Comparison of ENCODE assay signal across 21 cellular contexts in genomic region chr22:38191746-38192474, GRCh38. TPM values are rescaled to one million over a fixed set of nuclear protein-coding genes. Genes with fewer than 3 reads are reported as not detected.
DNase-seq lines count a peak whose midpoint lies in the region; ATAC-seq, FAIRE-seq and TF ChIP-seq lines count a peak whose summit lies in the region.
"Had no signal": no experiment of that assay in that cellular context is flagged by ENCODE, and none has a peak within 500 bp of the region (broad histone marks: within the 10 kb centered on the region; RNA-seq: fewer than 3 reads in every experiment).

No MANE protein-coding gene starts in this region.

- WGBS in IMR-90 (ENCODE audit: extremely low coverage in 2 of 2, insufficient read length in 1 of 2), 2 experiments: 54% methylated on average over 4 of the region's 8 CpGs; no CpG with 5 or more reads in 1 of the 2 experiments
- WGBS in HepG2 (ENCODE audit: low lambda C conversion rate): 30% methylated on average over 8 of the region's 8 CpGs

- H3K4me3 ChIP-seq in IMR-90 (ENCODE audit: insufficient read depth, low read depth, low read length): no peak overlapping the region
- no peak overlapping the region for H3K4me3 ChIP-seq in bronchial epithelial cell (ENCODE audit: low read depth, low read length)
- H3K4me3 ChIP-seq in HepG2 (replicated peaks in 1 of 3; ENCODE audit: insufficient read depth in 1 of 3, low read depth in 2 of 3, low read length in 3 of 3): peak overlapping the region in 1 of 3 experiments; percentile 5; a peak in 3 of 6 replicates
- H3K4me3 ChIP-seq in skeletal muscle tissue (ENCODE audit: low read length in 3 of 3): no peak overlapping the region
- no peak overlapping the region for H3K4me3 ChIP-seq in H7 (ENCODE audit: insufficient read depth, low read depth, low read length)
- H3K4me3 ChIP-seq: coronary artery had no signal

- H3K27ac ChIP-seq in IMR-90 (ENCODE audit: insufficient read depth, low read length) (no peak overlapping the region), HepG2 (ENCODE audit: extremely low read length, insufficient read depth, low read length) (peak overlapping the region; percentile 6), skeletal muscle tissue (ENCODE audit: low read depth, low read length) (peak overlapping the region; percentile 0)
- H3K27ac ChIP-seq: coronary artery had no signal

- in situ Hi-C loops in IMR-90 (cut with MboI; ENCODE audit: low sequenced_read_pairs) (no loop called here), HepG2 (cut with HindIII; ENCODE audit: extremely low pct_ligation_motif_present, low pct_unique_long_range_greater_than_20kb) (no loop called here)

- no peak for TF ChIP-seq RAD21 in IMR-90 (IDR thresholded peaks at IDR 0.05; ENCODE audit: low read length)
- no peak for TF ChIP-seq RAD21 in HepG2 (CRISPR knock-in tag; IDR thresholded peaks at IDR 0.05)

- 0 out of 3 replicates have a peak overlapping the region, but pooled peaks have one; percentile 43 for H2BK15ac ChIP-seq in IMR-90 (ENCODE audit: low read depth, low read length)

- TF ChIP-seq EP300 in HepG2 (IDR thresholded peaks at IDR 0.05; ENCODE audit: low read depth in 2 of 2, low read length in 2 of 2) (no peak), HepG2 (CRISPR knock-in tag; IDR thresholded peaks at IDR 0.05; ENCODE audit: borderline replicate concordance) (no peak)

- H3K36me3 ChIP-seq in IMR-90 (ENCODE audit: control insufficient read depth, insufficient read depth, low read length) (no peaks in the 10 kb centered on the region), bronchial epithelial cell (ENCODE audit: control insufficient read depth, insufficient read depth, low read length) (no peaks in the 10 kb centered on the region), HepG2 (replicated peaks in 1 of 2; ENCODE audit: control insufficient read depth in 1 of 2, insufficient read depth in 2 of 2, low read length in 2 of 2) (no peaks in the 10 kb centered on the region), skeletal muscle tissue (ENCODE audit: control insufficient read depth in 3 of 3, insufficient read depth in 3 of 3, low read length in 3 of 3) (no peaks in the 10 kb centered on the region), H7 (replicated peaks; ENCODE audit: control insufficient read depth, insufficient read depth, low read length) (no peaks in the 10 kb centered on the region)

- BruUV-seq in IMR-90 (replicated peaks; lab: Mats Ljungman, UMichigan) (no TSS peak), HepG2 (replicated peaks; lab: Mats Ljungman, UMichigan) (no TSS peak)

- peak; percentile 47 for FAIRE-seq in bronchial epithelial cell (lab: Jason Lieb, UNC)
- peak; percentile 32 for FAIRE-seq in HepG2 (lab: Jason Lieb, UNC)
- FAIRE-seq: endometrium had no signal

- H3K9me3 ChIP-seq in IMR-90 (ENCODE audit: control insufficient read depth, insufficient read depth, low read length): no peaks in the 10 kb centered on the region
- H3K9me3 ChIP-seq in HepG2 (ENCODE audit: low read length): no peaks in the 10 kb centered on the region
- H3K9me3 ChIP-seq in skeletal muscle tissue (ENCODE audit: control insufficient read depth in 3 of 3, low read length in 3 of 3): no peaks in the 10 kb centered on the region

- H3K9me1 ChIP-seq in IMR-90 (ENCODE audit: insufficient read depth, low read length): peaks cover 14% of the 10 kb centered on the region

- TF ChIP-seq CTCF in IMR-90 (conservative IDR thresholded peaks at IDR 0.05; ENCODE audit: low read depth, low read length) (no peak), bronchial epithelial cell (IDR thresholded peaks at IDR 0.05; ENCODE audit: insufficient read depth, low read length, severe bottlenecking) (no peak), HepG2 (CRISPR knock-in tag; IDR thresholded peaks at IDR 0.05) (no peak)

- peak overlapping the region; percentile 65 for H3K18ac ChIP-seq in IMR-90 (ENCODE audit: low read depth, low read length)

- H2AK5ac ChIP-seq in IMR-90 (ENCODE audit: low read depth, low read length): peak overlapping the region; percentile 84; the same call in 1 of the 2 replicates

- H3K9ac ChIP-seq in IMR-90 (ENCODE audit: low read depth, low read length): no peak overlapping the region
- no peak overlapping the region for H3K9ac ChIP-seq in HepG2 (ENCODE audit: insufficient read depth, low read depth, low read length)
- H3K9ac ChIP-seq in skeletal muscle tissue (ENCODE audit: low read depth in 1 of 3, low read length in 3 of 3): peak overlapping the region in 2 of 3 donors; percentile 33

- H4K91ac ChIP-seq in IMR-90 (ENCODE audit: insufficient read depth, low read depth, low read length): 0 out of 2 replicates have a peak overlapping the region, but pooled peaks have one; percentile 21

- POLR2A ChIA-PET in IMR-90 (lab: Charles Lee; ENCODE audit: unreplicated experiment): no interaction called here
- POLR2A ChIA-PET in HepG2 (lab: Yijun Ruan, JAX): interaction anchor here (1.3 to 2.1 kb wide), 4 partner anchors 10 to 27 kb away, joined by 3 to 8 read pairs (median 5); partner anchors contain the start of genes MAFF and PLA2G6

- peak overlapping the region; percentile 46; the same call in 1 of the 2 replicates for H2BK20ac ChIP-seq in IMR-90 (ENCODE audit: low read depth, low read length)

- peak overlapping the region; percentile 72 for H3K23ac ChIP-seq in IMR-90 (ENCODE audit: low read depth, low read length)

- DNase-seq in IMR-90 (no peak), bronchial epithelial cell (ENCODE audit: low read depth) (no peak), HepG2 (ENCODE audit: low spot score) (no peak), superior temporal gyrus (ENCODE audit: extremely low spot score) (no peak), H7 (no peak), anterior cingulate cortex (lab: John Stamatoyannopoulos, UW) (no peak)
- DNase-seq in activated CD4-positive, alpha-beta T cell treated with anti-CD3 and anti-CD28 coated beads for 4 hours: no peak
- DNase-seq: activated CD8-positive, alpha-beta T cell treated with anti-CD3 and anti-CD28 coated beads for 36 hours; activated naive CD4-positive, alpha-beta T cell treated with anti-CD3 and anti-CD28 coated beads, Interleukin-2, amount 50 U/mL, for 16 hours; activated T-cell treated with anti-CD3 and anti-CD28 coated beads, Interleukin-2, amount 50 U/mL, for 4 hours; DND-41; mesendoderm; NCI-H2171 treated with DMSO at 0.1 percent for 48 hours; NCI-H69; stimulated activated CD4-positive, alpha-beta T cell treated with anti-CD3 and anti-CD28 coated beads, Interleukin-12 subunit alpha, Interleukin-12 subunit beta, amount 100 ng/mL, for 4 hours; stimulated activated CD8-positive, alpha-beta memory T cell treated with anti-CD3 and anti-CD28 coated beads, Interleukin-4, amount 100 ng/mL, for 48 hours had no signal

- peak overlapping the region; percentile 64 for H3K4ac ChIP-seq in IMR-90 (ENCODE audit: low read depth, low read length)

- H3K14ac ChIP-seq in IMR-90 (replicated peaks; ENCODE audit: low read depth, low read length): peak overlapping the region; percentile 64

- intact Hi-C loops in IMR-90 (cut with micrococcal nuclease) (no loop called here), HepG2 (cut with micrococcal nuclease; ENCODE audit: unreplicated experiment) (no loop called here)

- H3K4me1 ChIP-seq in IMR-90 (ENCODE audit: control insufficient read depth, insufficient read depth, low read length) (peaks cover 19% of the 10 kb centered on the region), HepG2 (ENCODE audit: insufficient read depth, low read length) (peaks cover 73% of the 10 kb centered on the region), skeletal muscle tissue (ENCODE audit: control insufficient read depth in 3 of 3, insufficient read depth in 3 of 3, low read length in 3 of 3) (peaks cover 12 to 33% (median 19%) of the 10 kb centered on the region in 3 donors)

- H2AFZ ChIP-seq in IMR-90 (replicated peaks; ENCODE audit: low read length, poor library complexity): peak overlapping the region; percentile 86
- no peak overlapping the region for H2AFZ ChIP-seq in HepG2 (ENCODE audit: low read length)

- dilution Hi-C loops in IMR-90 (cut with HindIII; ENCODE audit: low sequenced_read_pairs, unreplicated experiment): no loop called here

- H3K27me3 ChIP-seq in IMR-90 (ENCODE audit: control insufficient read depth, insufficient read depth, low read length) (no peaks in the 10 kb centered on the region), bronchial epithelial cell (ENCODE audit: control insufficient read depth, insufficient read depth, low read length) (peaks cover 7% of the 10 kb centered on the region), HepG2 (ENCODE audit: control insufficient read depth in 1 of 2, insufficient read depth in 2 of 2, low read length in 2 of 2) (no peaks in the 10 kb centered on the region), skeletal muscle tissue (ENCODE audit: control insufficient read depth in 3 of 3, insufficient read depth in 3 of 3, low read length in 3 of 3) (no peaks in the 10 kb centered on the region), H7 (ENCODE audit: control insufficient read depth, insufficient read depth, low read length) (peaks cover 3% of the 10 kb centered on the region; the same call in 1 of the 2 replicates)

- H3K79me1 ChIP-seq in IMR-90 (ENCODE audit: low read depth in 1 of 2, low read length in 2 of 2): no peaks in the 10 kb centered on the region

- peak; percentile 52 for ATAC-seq in IMR-90 (ENCODE audit: low read depth)
- peak; percentile 38 for ATAC-seq in HepG2
- ATAC-seq: activated CD8-positive, alpha-beta T cell treated with anti-CD3 and anti-CD28 coated beads for 36 hours; activated T-cell treated with anti-CD3 and anti-CD28 coated beads, Interleukin-2, amount 50 U/mL, for 4 hours; Panc1; WTC11 had no signal

- H2AK9ac ChIP-seq in IMR-90 (replicated peaks; ENCODE audit: low read depth, low read length, poor library complexity): peak overlapping the region; percentile 91

- H2BK120ac ChIP-seq in IMR-90 (ENCODE audit: low read depth, low read length): peak overlapping the region; percentile 52

- H4K5ac ChIP-seq in IMR-90 (ENCODE audit: low read depth, low read length): peak overlapping the region; percentile 77; the same call in 1 of the 2 replicates

- H2BK5ac ChIP-seq in IMR-90 (ENCODE audit: low read depth, low read length, poor library complexity, severe bottlenecking): no peak overlapping the region

- H4K20me1 ChIP-seq in IMR-90 (ENCODE audit: insufficient read depth, low read length): no peaks in the 10 kb centered on the region
- no peaks in the 10 kb centered on the region for H4K20me1 ChIP-seq in HepG2 (ENCODE audit: insufficient read depth, low read length)

- peak overlapping the region; percentile 48 to 80; a peak in 3 of 4 replicates for H4K8ac ChIP-seq in IMR-90 (ENCODE audit: low read depth in 2 of 2, low read length in 2 of 2)

- H3K56ac ChIP-seq in IMR-90 (ENCODE audit: extremely low read depth, insufficient read depth, low read length): no peak overlapping the region

- CTCF ChIA-PET in IMR-90 (lab: Yijun Ruan, JAX) (interaction anchor here (0.7 kb wide), 1 partner anchor 748 kb away, joined by 4 read pairs; no protein-coding TSS in a partner anchor), HepG2 (lab: Yijun Ruan, JAX; ENCODE audit: low intra/inter-chr PET ratio, low total read pairs) (no interaction called here)

- H3K4me2 ChIP-seq in IMR-90 (ENCODE audit: low read depth, low read length) (no peak overlapping the region), HepG2 (ENCODE audit: low read depth, low read length) (peak overlapping the region; percentile 45)

- TF ChIP-seq POLR2A in IMR-90 (IDR thresholded peaks at IDR 0.05; ENCODE audit: low read depth, low read length) (no peak), HepG2 (IDR thresholded peaks at IDR 0.05; ENCODE audit: insufficient read depth in 1 of 2, low read depth in 2 of 2, low read length in 2 of 2) (no peak)

- H3K79me2 ChIP-seq in HepG2 (ENCODE audit: insufficient read depth, low read length): no peaks in the 10 kb centered on the region

RNA-seq across cellular contexts. Expression of gene MAFF, which starts 9.9 kb away (rescaled TPM):
- total RNA-seq in IMR-90 (2012; rRNA removed) (18.3 and 24.2 TPM in 2 replicates), bronchial epithelial cell (15.5 and 25.0 TPM in 2 replicates), HepG2 (2016; rRNA removed; fragmentation: Illumina TruSeq; extraction: Trizol) (3.1 and 5.4 TPM in 2 replicates), skeletal muscle tissue (4.2 TPM)
- polyA plus RNA-seq in IMR-90 (2012; rRNA removed) (25.9 and 29.5 TPM in 2 replicates), HepG2 (2011; rRNA removed) (14.3 and 17.1 TPM in 2 replicates)
- polyA plus RNA-seq in IMR-90 (2012; cell fraction: cytosol; rRNA removed): 31.9 and 44.3 TPM in 2 replicates
- polyA plus RNA-seq in IMR-90 (2012; cell fraction: nucleus; rRNA removed; ENCODE audit: low replicate concordance): 60.3 and 64.4 TPM in 2 replicates
- total RNA-seq in HepG2 (2016; cell fraction: cytosol; rRNA removed; fragmentation: Illumina TruSeq; extraction: Trizol; ENCODE audit: low read depth): 1.1 and 1.3 TPM in 2 replicates
- 3.7 and 5.5 TPM in 2 replicates for total RNA-seq in HepG2 (2016; cell fraction: insoluble cytoplasmic fraction; rRNA removed; fragmentation: Illumina TruSeq; extraction: Trizol)
- total RNA-seq in HepG2 (2016; cell fraction: membrane; rRNA removed; fragmentation: Illumina TruSeq; extraction: Trizol): 2.3 and 2.5 TPM in 2 replicates
- 4.4 and 6.4 TPM in 2 replicates for total RNA-seq in HepG2 (2016; cell fraction: nucleus; rRNA removed; fragmentation: Illumina TruSeq; extraction: Trizol)
- 15.6 and 18.3 TPM in 2 replicates for polyA plus RNA-seq in HepG2 (2011; cell fraction: cytosol; rRNA removed)
- 15.7 and 16.6 TPM in 2 replicates for polyA plus RNA-seq in HepG2 (2011; cell fraction: nucleus; rRNA removed)
- polyA plus RNA-seq in HepG2 (2012): 12.4 and 26.2 TPM in 2 replicates
- 0.70 and 0.71 TPM in 2 replicates for polyA plus RNA-seq in HepG2 (2016; cell fraction: cytosol; fragmentation: Illumina TruSeq; extraction: Trizol; ENCODE audit: low read depth)
- 3.5 and 3.7 TPM in 2 replicates for polyA plus RNA-seq in HepG2 (2016; cell fraction: insoluble cytoplasmic fraction; fragmentation: Illumina TruSeq; extraction: Trizol; ENCODE audit: low read depth)
- polyA plus RNA-seq in HepG2 (2016; cell fraction: membrane; fragmentation: Illumina TruSeq; extraction: Trizol; ENCODE audit: low read depth): 1.2 and 1.9 TPM in 2 replicates
- 7.1 and 7.9 TPM in 2 replicates for polyA plus RNA-seq in HepG2 (2016; cell fraction: nucleus; fragmentation: Illumina TruSeq; extraction: Trizol; ENCODE audit: insufficient read depth, low read depth)
- polyA minus RNA-seq in HepG2 (2011; rRNA and poly(A)+ RNA removed; ENCODE audit: low replicate concordance): 2.5 and 12.3 TPM in 2 replicates
- polyA minus RNA-seq in HepG2 (2011; cell fraction: cytosol; rRNA and poly(A)+ RNA removed): 11.3 and 12.8 TPM in 2 replicates
- polyA minus RNA-seq in HepG2 (2011; cell fraction: nucleus; rRNA and poly(A)+ RNA removed): 7.3 and 8.1 TPM in 2 replicates
- 2.6 and 5.3 TPM in 2 replicates for total RNA-seq in H7 (2014; rRNA removed; shearing (Covaris generic))

RNA-seq across cellular contexts. Expression of gene PLA2G6, which starts 10.3 kb away (rescaled TPM):
- total RNA-seq in IMR-90 (2012; rRNA removed): 3.9 and 6.1 TPM in 2 replicates
- polyA plus RNA-seq in IMR-90 (2012; rRNA removed): 10.3 TPM in 2 replicates
- 2.1 and 4.1 TPM in 2 replicates for polyA plus RNA-seq in IMR-90 (2012; cell fraction: cytosol; rRNA removed)
- polyA plus RNA-seq in IMR-90 (2012; cell fraction: nucleus; rRNA removed; ENCODE audit: low replicate concordance): 109 and 145 TPM in 2 replicates
- total RNA-seq in bronchial epithelial cell: 7.9 and 9.6 TPM in 2 replicates
- 1.8 and 4.8 TPM in 2 replicates for total RNA-seq in HepG2 (2016; rRNA removed; fragmentation: Illumina TruSeq; extraction: Trizol)
- 0.61 and 0.71 TPM in 2 replicates for total RNA-seq in HepG2 (2016; cell fraction: cytosol; rRNA removed; fragmentation: Illumina TruSeq; extraction: Trizol; ENCODE audit: low read depth)
- 1.9 and 5.2 TPM in 2 replicates for total RNA-seq in HepG2 (2016; cell fraction: insoluble cytoplasmic fraction; rRNA removed; fragmentation: Illumina TruSeq; extraction: Trizol)
- 1.3 TPM in 2 replicates for total RNA-seq in HepG2 (2016; cell fraction: membrane; rRNA removed; fragmentation: Illumina TruSeq; extraction: Trizol)
- 8.4 and 11.2 TPM in 2 replicates for total RNA-seq in HepG2 (2016; cell fraction: nucleus; rRNA removed; fragmentation: Illumina TruSeq; extraction: Trizol)
- polyA plus RNA-seq in HepG2 (2011; rRNA removed): 11.5 and 12.3 TPM in 2 replicates
- polyA plus RNA-seq in HepG2 (2011; cell fraction: cytosol; rRNA removed): 2.7 and 3.9 TPM in 2 replicates
- polyA plus RNA-seq in HepG2 (2011; cell fraction: nucleus; rRNA removed): 73.3 and 101 TPM in 2 replicates
- polyA plus RNA-seq in HepG2 (2012): 6.5 and 7.3 TPM in 2 replicates
- polyA plus RNA-seq in HepG2 (2016; cell fraction: cytosol; fragmentation: Illumina TruSeq; extraction: Trizol; ENCODE audit: low read depth): 0.44 and 0.53 TPM in 2 replicates
- polyA plus RNA-seq in HepG2 (2016; cell fraction: insoluble cytoplasmic fraction; fragmentation: Illumina TruSeq; extraction: Trizol; ENCODE audit: low read depth): 0.96 and 1.7 TPM in 2 replicates
- polyA plus RNA-seq in HepG2 (2016; cell fraction: membrane; fragmentation: Illumina TruSeq; extraction: Trizol; ENCODE audit: low read depth): 0.88 and 1.6 TPM in 2 replicates
- polyA plus RNA-seq in HepG2 (2016; cell fraction: nucleus; fragmentation: Illumina TruSeq; extraction: Trizol; ENCODE audit: insufficient read depth, low read depth): 22.2 and 23.2 TPM in 2 replicates
- 27.4 and 36.9 TPM in 2 replicates for polyA minus RNA-seq in HepG2 (2011; rRNA and poly(A)+ RNA removed; ENCODE audit: low replicate concordance)
- 2.6 and 3.8 TPM in 2 replicates for polyA minus RNA-seq in HepG2 (2011; cell fraction: cytosol; rRNA and poly(A)+ RNA removed)
- polyA minus RNA-seq in HepG2 (2011; cell fraction: nucleus; rRNA and poly(A)+ RNA removed): 21.3 and 31.8 TPM in 2 replicates
- 14.1 TPM for total RNA-seq in skeletal muscle tissue
- total RNA-seq in H7 (2014; rRNA removed; shearing (Covaris generic)): 23.4 and 49.6 TPM in 2 replicates

Comparison
In these comparisons a context has a peak if more than half of its experiments do, and no peak if none do; other contexts are left out.
1. H3K9ac ChIP-seq: peak in skeletal muscle tissue (2 of 3); none in IMR-90 (single experiment) and HepG2 (single experiment).